Comparison of ENCODE assay signal across 1 cellular context in genomic region chr1:218513248-218513647, GRCh38.
TF ChIP-seq lines count a peak whose summit lies in the region.

No MANE protein-coding gene starts in this region.

TF ChIP-seq in SK-N-SH, 30 proteins besides CTCF, POLR2A, EP300 and RAD21 (continued from another document):
- TF ChIP-seq USF1 (IDR thresholded peaks at IDR 0.05; ENCODE audit: borderline replicate concordance, low read depth) (no peak), USF2 (IDR thresholded peaks at IDR 0.05; ENCODE audit: borderline replicate concordance, low read depth, low read length) (no peak), YY1 (IDR thresholded peaks at IDR 0.05; ENCODE audit: low read depth) (no peak), RXRA (IDR thresholded peaks at IDR 0.05; ENCODE audit: borderline replicate concordance, low read depth) (no peak), ELF1 (IDR thresholded peaks at IDR 0.05) (no peak), IRF3 (IDR thresholded peaks at IDR 0.05; ENCODE audit: low read depth, low read length) (no peak), MEF2A (IDR thresholded peaks at IDR 0.05; ENCODE audit: borderline replicate concordance, low read depth) (no peak), PBX3 (IDR thresholded peaks at IDR 0.05) (no peak), GATA2 (CRISPR knock-in tag; IDR thresholded peaks at IDR 0.05) (peak; percentile 71), FOXJ3 (CRISPR knock-in tag; IDR thresholded peaks at IDR 0.05) (no peak), EZH2phosphoT487 (IDR thresholded peaks at IDR 0.05; ENCODE audit: borderline replicate concordance, low read depth) (no peak), JUND (IDR thresholded peaks at IDR 0.05) (no peak)
